ENCODE assay signal across 12 cellular contexts in genomic region chr1:10791117-10791951, GRCh38. TPM values are rescaled to one million over a fixed set of nuclear protein-coding genes. Genes with fewer than 3 reads are reported as not detected.
DNase-seq lines count a peak whose midpoint lies in the region; ATAC-seq, FAIRE-seq and TF ChIP-seq lines count a peak whose summit lies in the region.
"Had no signal": no experiment of that assay in that cellular context is flagged by ENCODE, and none has a peak within 500 bp of the region (broad histone marks: within the 10 kb centered on the region; RNA-seq: fewer than 3 reads in every experiment).

No MANE protein-coding gene starts in this region.

- H3K79me2 ChIP-seq in keratinocyte (ENCODE audit: control insufficient read depth, insufficient read depth, low read length), result peaks cover 28% of the 10 kb centered on the region

- no peaks in the 10 kb centered on the region for H4K20me1 ChIP-seq in keratinocyte (ENCODE audit: control insufficient read depth, extremely low read depth, insufficient read depth, low read length)

- no peaks in the 10 kb centered on the region for H3K9me1 ChIP-seq in keratinocyte (ENCODE audit: control insufficient read depth, extremely low read depth, insufficient read depth, low read length)

- dilution Hi-C loops in keratinocyte (cut with MboI; ENCODE audit: extremely low pct_ligation_motif_present, low sequenced_read_pairs), result no loop called here

- POLR2A ChIA-PET in MCF 10A (lab: Yijun Ruan, JAX), result interaction anchor here (0.7 to 1.5 kb wide), 6 partner anchors 9 to 37 kb away, joined by 3 to 9 read pairs (median 4); no protein-coding TSS in a partner anchor

- intact Hi-C loops in breast epithelium (cut with DNase I; ENCODE audit: low total_unique reads), result loop anchor here (10.0 kb wide), 1 partner anchor 97 kb away; no protein-coding TSS in a partner anchor
- intact Hi-C loops in MCF 10A (cut with micrococcal nuclease), result loop anchor here (10.0 kb wide), 2 partner anchors 57 to 113 kb away; no protein-coding TSS in a partner anchor
- intact Hi-C loops in tibial artery (cut with DNase I; ENCODE audit: low total_unique reads), result loop anchor here (10.0 kb wide), 1 partner anchor 107 kb away; no protein-coding TSS in a partner anchor

- no peak overlapping the region for H3K4me3 Mint-ChIP-seq in MCF 10A (ENCODE audit: unreplicated experiment)

- H3K4me2 ChIP-seq in keratinocyte (ENCODE audit: control insufficient read depth, extremely low read depth, insufficient read depth, low read depth, low read length), result peak overlapping the region; percentile 1

- ATAC-seq in HG02610 (IDR thresholded peaks at IDR 0.05; ENCODE audit: unreplicated experiment), result no peak

- no peaks in the 10 kb centered on the region for H3K36me3 ChIP-seq in breast epithelium
- no peaks in the 10 kb centered on the region for H3K36me3 ChIP-seq in keratinocyte (ENCODE audit: control insufficient read depth in 2 of 2, extremely low read depth in 1 of 2, insufficient read depth in 2 of 2, low read length in 2 of 2)
- H3K36me3 ChIP-seq in stomach smooth muscle (ENCODE audit: control insufficient read depth in 2 of 2, insufficient read depth in 2 of 2, low read length in 2 of 2), result no peaks in the 10 kb centered on the region
- H3K36me3 ChIP-seq in tibial artery, result no peaks in the 10 kb centered on the region
- H3K36me3 ChIP-seq: thyroid gland had no signal

- H3K27ac Mint-ChIP-seq in MCF 10A (ENCODE audit: low read depth, unreplicated experiment), result no peak overlapping the region

- H2AFZ ChIP-seq in keratinocyte (ENCODE audit: control insufficient read depth, low read length), result no peak overlapping the region

- CTCF ChIA-PET in MCF 10A (lab: Yijun Ruan, JAX), result interaction anchor here (0.6 to 1.1 kb wide), 5 partner anchors 9 to 238 kb away, joined by 3 to 5 read pairs (median 3); no protein-coding TSS in a partner anchor

- H3K27me3 Mint-ChIP-seq in MCF 10A (ENCODE audit: insufficient read depth, unreplicated experiment), result no peaks in the 10 kb centered on the region

- peaks cover 18% of the 10 kb centered on the region for H3K4me1 Mint-ChIP-seq in MCF 10A (ENCODE audit: insufficient read depth, unreplicated experiment)

- DNase-seq in breast epithelium (ENCODE audit: low spot score in 2 of 2), result no peak
- no peak for DNase-seq in MCF 10A (ENCODE audit: unreplicated experiment)
- peak; percentile 88 to 92 for DNase-seq in NCI-H526 (lab: John Stamatoyannopoulos, UW)
- DNase-seq in keratinocyte (ENCODE audit: low read depth, low spot score), result no peak
- no peak for DNase-seq in NK-92 treated with Interleukin-12 subunit alpha and Interleukin-12 subunit beta, amount 100 ng/mL, for 24 hours (lab: John Stamatoyannopoulos, UW)
- no peak for DNase-seq in tibial artery
- DNase-seq: activated CD8-positive, alpha-beta memory T cell treated with anti-CD3 and anti-CD28 coated beads, Interleukin-2, amount 50 U/mL, for 4 hours; thyroid gland had no signal

- H3K9ac ChIP-seq in keratinocyte (ENCODE audit: control insufficient read depth, extremely low read depth, insufficient read depth, low read length) (no peak overlapping the region), stomach smooth muscle (ENCODE audit: low read length in 2 of 2) (peak overlapping the region; percentile 1 to 38)

- peak overlapping the region in 1 of 3 donors; percentile 21 for H3K4me3 ChIP-seq in breast epithelium
- no peak overlapping the region for H3K4me3 ChIP-seq in keratinocyte (ENCODE audit: control insufficient read depth in 2 of 3, extremely low read depth in 1 of 3, insufficient read depth in 2 of 3, low read depth in 1 of 3, low read length in 3 of 3)
- H3K4me3 ChIP-seq in stomach smooth muscle (ENCODE audit: low read length in 2 of 2), result peak overlapping the region in 1 of 2 donors; percentile 31
- H3K4me3 ChIP-seq in tibial artery, result no peak overlapping the region
- H3K4me3 ChIP-seq: thyroid gland had no signal

- peak overlapping the region; percentile 86 to 87 for H3K27ac ChIP-seq in breast epithelium
- no peak overlapping the region for H3K27ac ChIP-seq in keratinocyte (ENCODE audit: control insufficient read depth, insufficient read depth, low read length)
- peak overlapping the region; percentile 78 for H3K27ac ChIP-seq in stomach smooth muscle (ENCODE audit: low read length)
- H3K27ac ChIP-seq in tibial artery, result no peak overlapping the region
- H3K27ac ChIP-seq: HL-60, thyroid gland had no signal

- TF ChIP-seq CTCF in breast epithelium (IDR thresholded peaks at IDR 0.05), result no peak
- TF ChIP-seq CTCF in MCF 10A (IDR thresholded peaks at IDR 0.05; ENCODE audit: unreplicated experiment), result no peak
- no peak for TF ChIP-seq CTCF in keratinocyte (optimal IDR thresholded peaks at IDR 0.05 in 1 of 3, IDR thresholded peaks at IDR 0.05 in 1 of 3, conservative IDR thresholded peaks at IDR 0.05 in 1 of 3; ENCODE audit: extremely low read depth in 1 of 3, insufficient read depth in 2 of 3, low read length in 3 of 3)
- TF ChIP-seq CTCF in tibial artery (IDR thresholded peaks at IDR 0.05), result no peak

- H3K27me3 ChIP-seq in breast epithelium, result peaks cover 0 to 20% of the 10 kb centered on the region in 2 donors
- H3K27me3 ChIP-seq in keratinocyte (ENCODE audit: control insufficient read depth, extremely low read depth, insufficient read depth, low read length), result peaks cover 17% of the 10 kb centered on the region
- no peaks in the 10 kb centered on the region for H3K27me3 ChIP-seq in stomach smooth muscle (ENCODE audit: control insufficient read depth in 1 of 2, insufficient read depth in 2 of 2, low read length in 2 of 2)
- H3K27me3 ChIP-seq in tibial artery, result peaks cover 0 to 35% of the 10 kb centered on the region in 2 donors
- H3K27me3 ChIP-seq: thyroid gland had no signal

- H3K9me3 Mint-ChIP-seq in MCF 10A (ENCODE audit: unreplicated experiment), result no peaks in the 10 kb centered on the region

- no peak for TF ChIP-seq POLR2A in breast epithelium (IDR thresholded peaks at IDR 0.05)

- peaks cover 0 to 10% of the 10 kb centered on the region in 2 donors for H3K4me1 ChIP-seq in breast epithelium
- H3K4me1 ChIP-seq in keratinocyte (ENCODE audit: control insufficient read depth, extremely low read depth, insufficient read depth, low read length), result peaks cover 15% of the 10 kb centered on the region
- H3K4me1 ChIP-seq in stomach smooth muscle (ENCODE audit: control insufficient read depth, insufficient read depth, low read length), result peaks cover 51% of the 10 kb centered on the region
- peaks cover 0 to 64% (median 41%) of the 10 kb centered on the region in 4 donors for H3K4me1 ChIP-seq in tibial artery

- peaks cover 5% of the 10 kb centered on the region for H3K36me3 Mint-ChIP-seq in MCF 10A (ENCODE audit: insufficient read depth, unreplicated experiment)

- BruUV-seq in MCF 10A (replicated peaks; lab: Mats Ljungman, UMichigan), result no TSS peak

- H3K9me3 ChIP-seq in breast epithelium (no peaks in the 10 kb centered on the region), keratinocyte (ENCODE audit: control insufficient read depth, low read depth, low read length) (no peaks in the 10 kb centered on the region), stomach smooth muscle (ENCODE audit: control insufficient read depth in 2 of 2, low read length in 2 of 2) (no peaks in the 10 kb centered on the region), tibial artery (no peaks in the 10 kb centered on the region)
- H3K9me3 ChIP-seq: thyroid gland had no signal

- no peak for FAIRE-seq in keratinocyte (lab: Jason Lieb, UNC)
- FAIRE-seq: GM18507 had no signal

RNA-seq across cellular contexts. Expression of gene CASZ1, which starts 5.1 kb away (rescaled TPM):
- total RNA-seq in breast epithelium (10 to 100 TPM in 2 of 3 donors, 1 to 10 TPM in 1; 1.1 to 39.1 (median 32.4) TPM), MCF 10A (2022) (11.1 and 13.2 TPM in 2 replicates)
- polyA plus RNA-seq in keratinocyte, result 2.8 to 5.0 TPM (median 4.4 TPM) in 3 replicates
- 66.1 TPM for polyA plus RNA-seq in keratinocyte (2011; ENCODE audit: low read depth)
- 2.4 and 4.8 TPM in 2 replicates for polyA plus RNA-seq in keratinocyte (2011; cell fraction: cytosol; rRNA removed)
- 18.6 and 23.7 TPM in 2 replicates for polyA plus RNA-seq in keratinocyte (2011; cell fraction: nucleus; rRNA removed)
- 5.9 and 27.8 TPM in 2 replicates for polyA plus RNA-seq in keratinocyte (2012; ENCODE audit: low replicate concordance)
- polyA minus RNA-seq in keratinocyte, result 5.2 to 17.9 TPM (median 7.7 TPM) in 3 replicates
- polyA minus RNA-seq in keratinocyte (2011; cell fraction: cytosol; rRNA and poly(A)+ RNA removed), result 9.6 TPM
- polyA minus RNA-seq in keratinocyte (2011; cell fraction: nucleus; rRNA and poly(A)+ RNA removed), result 17.5 and 18.8 TPM in 2 replicates

Comparison
In these comparisons a context has a peak if more than half of its experiments do, and no peak if none do; other contexts are left out.
1. DNase-seq: peak in NCI-H526 (2 of 2); none in breast epithelium (0 of 2), MCF 10A (single experiment), keratinocyte (single experiment), NK-92 treated with Interleukin-12 subunit alpha and Interleukin-12 subunit beta, amount 100 ng/mL, for 24 hours (single experiment) and tibial artery (0 of 2).
2. H3K27ac ChIP-seq: peak in breast epithelium (2 of 2) and stomach smooth muscle (single experiment); none in keratinocyte (single experiment) and tibial artery (0 of 2).